In genomic region chr2:55421326-55421725, GRCh38 we compare ENCODE assay signal across 15 cellular contexts. TPM values are rescaled to one million over a fixed set of nuclear protein-coding genes. Genes with fewer than 3 reads are reported as not detected.
DNase-seq lines count a peak whose midpoint lies in the region; ATAC-seq and TF ChIP-seq lines count a peak whose summit lies in the region.
"Had no signal": no experiment of that assay in that cellular context is flagged by ENCODE, and none has a peak within 500 bp of the region (broad histone marks: within the 10 kb centered on the region; RNA-seq: fewer than 3 reads in every experiment).

No MANE protein-coding gene starts in this region.

- no peaks in the 10 kb centered on the region for H4K20me1 ChIP-seq in GM23338 (replicated peaks; ENCODE audit: insufficient read depth)

- H3K27me3 ChIP-seq in CD4-positive, alpha-beta T cell (ENCODE audit: control insufficient read depth, insufficient read depth, low read length): no peaks in the 10 kb centered on the region
- H3K27me3 ChIP-seq in GM23338 (ENCODE audit: insufficient read depth): no peaks in the 10 kb centered on the region
- H3K27me3 ChIP-seq: hepatocyte had no signal

- peaks cover 31% of the 10 kb centered on the region for H3K4me1 Mint-ChIP-seq in CD4-positive, alpha-beta T cell (ENCODE audit: low read depth)
- peaks cover 16% of the 10 kb centered on the region for H3K4me1 Mint-ChIP-seq in GM23338
- peaks cover 32% of the 10 kb centered on the region for H3K4me1 Mint-ChIP-seq in activated CD8-positive, alpha-beta T cell treated with anti-CD3 and anti-CD28 coated beads, Interleukin-2, amount 10 ng/mL, durations not matched to agents 7 days and 5 days (ENCODE audit: low read depth)
- H3K4me1 Mint-ChIP-seq in naive B cell: peaks cover 19 to 32% (median 20%) of the 10 kb centered on the region in 3 donors

- H3K4me2 ChIP-seq in GM23338: no peak overlapping the region

- H3K27ac Mint-ChIP-seq in CD4-positive, alpha-beta T cell: peak overlapping the region; percentile 57
- H3K27ac Mint-ChIP-seq in GM23338 (no peak overlapping the region), naive B cell (peak overlapping the region in 4 of 6 donors; percentile 10 to 80 (median 74))
- no peak overlapping the region for H3K27ac Mint-ChIP-seq in activated CD8-positive, alpha-beta T cell treated with anti-CD3 and anti-CD28 coated beads, Interleukin-2, amount 10 ng/mL, durations not matched to agents 7 days and 5 days

- H3K9me3 Mint-ChIP-seq in CD4-positive, alpha-beta T cell: no peaks in the 10 kb centered on the region
- H3K9me3 Mint-ChIP-seq in GM23338 (no peaks in the 10 kb centered on the region), naive B cell (no peaks in the 10 kb centered on the region)
- H3K9me3 Mint-ChIP-seq in activated CD8-positive, alpha-beta T cell treated with anti-CD3 and anti-CD28 coated beads, Interleukin-2, amount 10 ng/mL, durations not matched to agents 7 days and 5 days (ENCODE audit: insufficient read depth): no peaks in the 10 kb centered on the region

- H3K27ac ChIP-seq in CD4-positive, alpha-beta T cell (ENCODE audit: low read depth, low read length): no peak overlapping the region
- H3K27ac ChIP-seq in GM23338 (ENCODE audit: low read depth): no peak overlapping the region

- no peak overlapping the region for H3K4me3 ChIP-seq in GM23338

- H3K4me3 Mint-ChIP-seq in CD4-positive, alpha-beta T cell: peak overlapping the region; percentile 83
- H3K4me3 Mint-ChIP-seq in GM23338 (no peak overlapping the region; the same call in 2 of the 3 replicates), naive B cell (peak overlapping the region in 7 of 8 donors; percentile 74 to 97 (median 90))
- peak overlapping the region; percentile 66 for H3K4me3 Mint-ChIP-seq in activated CD8-positive, alpha-beta T cell treated with anti-CD3 and anti-CD28 coated beads, Interleukin-2, amount 10 ng/mL, durations not matched to agents 7 days and 5 days

- H3K79me2 ChIP-seq in GM23338 (replicated peaks; ENCODE audit: insufficient read depth): peaks cover 28% of the 10 kb centered on the region

- intact Hi-C loops in CD4-positive, alpha-beta T cell (cut with DNase I, micrococcal nuclease): loop anchor here (5.0 to 10.0 kb wide), 5 partner anchors 96 to 407 kb away; partner anchors contain the start of genes CFAP36 (in 2 of the 2) and PPP4R3B (in 1 of the 2)

- ATAC-seq in CD4-positive, alpha-beta T cell (ENCODE audit: poor library complexity): no peak
- ATAC-seq in GM23338 (no peak), naive B cell (ENCODE audit: low read depth in 2 of 2) (no peak), GM21619 (IDR thresholded peaks at IDR 0.05; ENCODE audit: unreplicated experiment) (no peak)
- no peak for ATAC-seq in activated CD8-positive, alpha-beta T cell treated with anti-CD3 and anti-CD28 coated beads, Interleukin-2, amount 10 ng/mL, durations not matched to agents 7 days and 5 days
- ATAC-seq: left lobe of liver had no signal

- peaks cover 14% of the 10 kb centered on the region for H3K4me1 ChIP-seq in GM23338 (ENCODE audit: insufficient read depth)

- no peaks in the 10 kb centered on the region for H3K36me3 ChIP-seq in GM23338 (ENCODE audit: insufficient read depth)

- no peaks in the 10 kb centered on the region for H3K9me2 ChIP-seq in GM23338 (ENCODE audit: insufficient read depth)

- POLR2A ChIA-PET in CD4-positive, alpha-beta T cell (lab: Charles Lee): interaction anchor here (1.5 to 2.8 kb wide), 2 partner anchors 98 to 195 kb away, joined by 3 to 15 read pairs; partner anchors contain the start of gene CFAP36
- POLR2A ChIA-PET in activated CD8-positive, alpha-beta T cell treated with anti-CD3 and anti-CD28 coated beads, Interleukin-2, amount 10 ng/mL, durations not matched to agents 7 days and 5 days (lab: Charles Lee): no interaction called here

- no peak for DNase-seq in CD4-positive, alpha-beta T cell
- DNase-seq in GM23338 (ENCODE audit: low spot score): no peak
- DNase-seq in activated CD8-positive, alpha-beta T cell treated with anti-CD3 and anti-CD28 coated beads, Interleukin-2, amount 10 ng/mL, durations not matched to agents 7 days and 5 days: no peak
- no peak for DNase-seq in naive B cell
- DNase-seq in iPS-NIHi7 (ENCODE audit: extremely low spot score): no peak
- no peak for DNase-seq in germinal center (ENCODE audit: low spot score)
- no peak for DNase-seq in NCI-H345 treated with DMSO at 0.1 percent for 48 hours (lab: John Stamatoyannopoulos, UW; ENCODE audit: unreplicated experiment)
- DNase-seq: activated gamma-delta T cell treated with Interleukin-2 at 50 U/mL for 16 hours, COR-L47, erythroblast, H7, NCI-H2081 treated with DMSO at 0.1 percent for 48 hours had no signal

- no peaks in the 10 kb centered on the region for H3F3A ChIP-seq in GM23338 (replicated peaks; ENCODE audit: low read depth)

- H2AFZ ChIP-seq in GM23338: peak overlapping the region; percentile 90; the same call in 1 of the 2 replicates

- CTCF ChIA-PET in CD4-positive, alpha-beta T cell (lab: Charles Lee): no interaction called here
- CTCF ChIA-PET in activated CD8-positive, alpha-beta T cell treated with anti-CD3 and anti-CD28 coated beads, Interleukin-2, amount 10 ng/mL, durations not matched to agents 7 days and 5 days (lab: Charles Lee): no interaction called here

- TF ChIP-seq CTCF in CD4-positive, alpha-beta T cell (IDR thresholded peaks at IDR 0.05): no peak
- no peak for TF ChIP-seq CTCF in GM23338 (conservative IDR thresholded peaks at IDR 0.05; ENCODE audit: low read depth in 2 of 2)

- peaks cover 12% of the 10 kb centered on the region for H3K36me3 Mint-ChIP-seq in CD4-positive, alpha-beta T cell (ENCODE audit: low read depth)
- no peaks in the 10 kb centered on the region for H3K36me3 Mint-ChIP-seq in GM23338 (ENCODE audit: low read depth)
- H3K36me3 Mint-ChIP-seq in activated CD8-positive, alpha-beta T cell treated with anti-CD3 and anti-CD28 coated beads, Interleukin-2, amount 10 ng/mL, durations not matched to agents 7 days and 5 days (ENCODE audit: low read depth): no peaks in the 10 kb centered on the region
- H3K36me3 Mint-ChIP-seq in naive B cell: no peaks in the 10 kb centered on the region

- H3K27me3 Mint-ChIP-seq in CD4-positive, alpha-beta T cell: peaks cover 9% of the 10 kb centered on the region
- H3K27me3 Mint-ChIP-seq in GM23338 (ENCODE audit: insufficient read depth, low read depth, poor library complexity): peaks cover 4% of the 10 kb centered on the region
- H3K27me3 Mint-ChIP-seq in activated CD8-positive, alpha-beta T cell treated with anti-CD3 and anti-CD28 coated beads, Interleukin-2, amount 10 ng/mL, durations not matched to agents 7 days and 5 days (ENCODE audit: low read depth): peaks cover 28% of the 10 kb centered on the region
- peaks cover 0 to 5% (median 4%) of the 10 kb centered on the region in 3 donors for H3K27me3 Mint-ChIP-seq in naive B cell

- no peaks in the 10 kb centered on the region for H3K9me3 ChIP-seq in CD4-positive, alpha-beta T cell (ENCODE audit: control insufficient read depth, low read length)

TF ChIP-seq in GM23338, 12 proteins besides CTCF, POLR2A, EP300 and RAD21:
- TF ChIP-seq REST (IDR thresholded peaks at IDR 0.05; ENCODE audit: unreplicated experiment) (no peak), POLR2AphosphoS5 (IDR thresholded peaks at IDR 0.05; ENCODE audit: low read depth) (no peak), STAT1 (IDR thresholded peaks at IDR 0.05; ENCODE audit: unreplicated experiment) (no peak), NANOG (IDR thresholded peaks at IDR 0.05; ENCODE audit: borderline replicate concordance) (no peak), ZNF114 (CRISPR knock-in tag; IDR thresholded peaks at IDR 0.05) (no peak), ZNF331 (CRISPR knock-in tag; IDR thresholded peaks at IDR 0.05; ENCODE audit: low read depth) (no peak), JUNB (IDR thresholded peaks at IDR 0.05; ENCODE audit: unreplicated experiment) (no peak), EZH2 (IDR thresholded peaks at IDR 0.05; ENCODE audit: low read depth, unreplicated experiment) (no peak)

RNA-seq across cellular contexts. Expression of gene CCDC88A, which starts 1.7 kb away (rescaled TPM):
- 10 to 100 TPM; 11.0 to 12.9 TPM for total RNA-seq in CD4-positive, alpha-beta T cell
- total RNA-seq in GM23338 (2014; rRNA removed; shearing (Covaris generic)): 134 and 144 TPM in 2 replicates
- polyA plus RNA-seq in GM23338 (2016; fragmentation: Nextera tagmentation; extraction: Ambion mirVana): 152 and 169 TPM in 2 replicates
- 10 to 100 TPM; 12.0 to 12.9 TPM for total RNA-seq in activated CD8-positive, alpha-beta T cell treated with anti-CD3 and anti-CD28 coated beads, Interleukin-2, amount 10 ng/mL, durations not matched to agents 7 days and 5 days
- polyA plus RNA-seq in naive B cell (ENCODE audit: low read depth in 6 of 6): 1 to 10 TPM; 1.3 to 5.0 (median 2.8) TPM

Comparison
In these comparisons a context has a peak if more than half of its experiments do, and no peak if none do; other contexts are left out.
1. H3K27ac Mint-ChIP-seq: peak in CD4-positive, alpha-beta T cell (single experiment) and naive B cell (4 of 6); none in GM23338 (single experiment) and activated CD8-positive, alpha-beta T cell treated with anti-CD3 and anti-CD28 coated beads, Interleukin-2, amount 10 ng/mL, durations not matched to agents 7 days and 5 days (single experiment).